ENCODE assay signal across 8 cellular contexts in the genomic region with DNA sequence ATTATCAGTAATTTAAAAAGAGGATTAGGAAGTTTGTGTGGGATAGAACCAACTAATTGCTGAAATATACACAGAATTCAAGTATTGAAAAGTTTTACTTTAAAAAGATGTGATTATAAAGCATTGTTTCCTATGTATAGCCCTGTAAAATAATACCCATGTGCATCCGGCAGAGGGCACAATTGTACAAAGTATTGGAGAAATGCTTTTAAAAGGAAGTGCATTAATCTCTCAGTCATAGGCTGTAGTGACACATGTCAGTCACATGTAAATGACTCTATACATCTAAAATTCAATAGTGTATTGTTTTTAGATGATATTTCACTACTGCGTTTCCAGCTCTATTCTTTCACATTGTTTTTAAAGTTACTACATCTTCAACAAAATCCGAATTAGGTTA. TPM values are rescaled to one million over a fixed set of nuclear protein-coding genes. Genes with fewer than 3 reads are reported as not detected.
DNase-seq lines count a peak whose midpoint lies in the region; ATAC-seq and TF ChIP-seq lines count a peak whose summit lies in the region.

No MANE protein-coding gene starts in this region.

- DNase-seq in NCI-H510A treated with DMSO at 0.1 percent for 48 hours (lab: John Stamatoyannopoulos, UW) (peak; percentile 46), NCI-H510A (lab: John Stamatoyannopoulos, UW) (no peak), NCI-H69 (lab: John Stamatoyannopoulos, UW) (peak; percentile 51), erythroblast (lab: John Stamatoyannopoulos, UW) (peak; percentile 43 to 73), GM19240 (ENCODE audit: insufficient read length, low spot score) (no peak)
- DNase-seq in activated CD8-positive, alpha-beta T cell treated with anti-CD3 and anti-CD28 coated beads, Interleukin-2, amount 10 ng/mL, durations not matched to agents 7 days and 5 days = peak; percentile 70

- H3K36me3 ChIP-seq in neutrophil = no peaks in the 10 kb centered on the region

- ATAC-seq in HG02884 (IDR thresholded peaks at IDR 0.05; ENCODE audit: unreplicated experiment) = peak; percentile 81
- peak; percentile 53 for ATAC-seq in activated CD8-positive, alpha-beta T cell treated with anti-CD3 and anti-CD28 coated beads, Interleukin-2, amount 10 ng/mL, durations not matched to agents 7 days and 5 days

- H3K4me1 ChIP-seq in neutrophil (ENCODE audit: control insufficient read depth in 1 of 2, insufficient read depth in 1 of 2, low read depth in 1 of 2, low read length in 1 of 2) = peaks cover 0 to 3% of the 10 kb centered on the region in 2 experiments

- no peak overlapping the region for H3K27ac Mint-ChIP-seq in activated CD8-positive, alpha-beta T cell treated with anti-CD3 and anti-CD28 coated beads, Interleukin-2, amount 10 ng/mL, durations not matched to agents 7 days and 5 days

- no peak for TF ChIP-seq POLR2A in erythroblast (IDR thresholded peaks at IDR 0.05; ENCODE audit: low read length)

- no peak overlapping the region for H3K4me3 ChIP-seq in neutrophil (ENCODE audit: low read depth in 1 of 2, low read length in 1 of 2)

- H3K27ac ChIP-seq in neutrophil = no peak overlapping the region

- no peaks in the 10 kb centered on the region for H3K9me3 Mint-ChIP-seq in activated CD8-positive, alpha-beta T cell treated with anti-CD3 and anti-CD28 coated beads, Interleukin-2, amount 10 ng/mL, durations not matched to agents 7 days and 5 days (ENCODE audit: insufficient read depth)

- peaks cover 3% of the 10 kb centered on the region for H3K4me1 Mint-ChIP-seq in activated CD8-positive, alpha-beta T cell treated with anti-CD3 and anti-CD28 coated beads, Interleukin-2, amount 10 ng/mL, durations not matched to agents 7 days and 5 days (ENCODE audit: low read depth)

- POLR2A ChIA-PET in activated CD8-positive, alpha-beta T cell treated with anti-CD3 and anti-CD28 coated beads, Interleukin-2, amount 10 ng/mL, durations not matched to agents 7 days and 5 days (lab: Charles Lee) = no interaction called here

- no peaks in the 10 kb centered on the region for H3K27me3 ChIP-seq in neutrophil

- H3K36me3 Mint-ChIP-seq in activated CD8-positive, alpha-beta T cell treated with anti-CD3 and anti-CD28 coated beads, Interleukin-2, amount 10 ng/mL, durations not matched to agents 7 days and 5 days (ENCODE audit: low read depth) = no peaks in the 10 kb centered on the region

- H3K27me3 Mint-ChIP-seq in activated CD8-positive, alpha-beta T cell treated with anti-CD3 and anti-CD28 coated beads, Interleukin-2, amount 10 ng/mL, durations not matched to agents 7 days and 5 days (ENCODE audit: low read depth) = peaks cover 16% of the 10 kb centered on the region

- H3K4me3 Mint-ChIP-seq in activated CD8-positive, alpha-beta T cell treated with anti-CD3 and anti-CD28 coated beads, Interleukin-2, amount 10 ng/mL, durations not matched to agents 7 days and 5 days = no peak overlapping the region

- TF ChIP-seq CTCF in neutrophil (IDR thresholded peaks at IDR 0.05) = peak; percentile 64

- H3K9me3 ChIP-seq in neutrophil = no peaks in the 10 kb centered on the region

- CTCF ChIA-PET in activated CD8-positive, alpha-beta T cell treated with anti-CD3 and anti-CD28 coated beads, Interleukin-2, amount 10 ng/mL, durations not matched to agents 7 days and 5 days (lab: Charles Lee) = interaction anchor here (1.0 kb wide), 1 partner anchor 24 kb away, joined by 3 read pairs; no protein-coding TSS in a partner anchor

RNA-seq across cellular contexts. Expression of a gene that starts 9.7 kb away (rescaled TPM):
- total RNA-seq in activated CD8-positive, alpha-beta T cell treated with anti-CD3 and anti-CD28 coated beads, Interleukin-2, amount 10 ng/mL, durations not matched to agents 7 days and 5 days = 10 to 100 TPM; 16.9 to 19.0 TPM

Comparison
In these comparisons a context has a peak if more than half of its experiments do, and no peak if none do; other contexts are left out.
1. DNase-seq: peak in NCI-H510A treated with DMSO at 0.1 percent for 48 hours (single experiment), NCI-H69 (single experiment), activated CD8-positive, alpha-beta T cell treated with anti-CD3 and anti-CD28 coated beads, Interleukin-2, amount 10 ng/mL, durations not matched to agents 7 days and 5 days (single experiment) and erythroblast (2 of 2); none in NCI-H510A (single experiment) and GM19240 (single experiment).